4 cellular contexts compared by ENCODE assay signal in the genomic region with DNA sequence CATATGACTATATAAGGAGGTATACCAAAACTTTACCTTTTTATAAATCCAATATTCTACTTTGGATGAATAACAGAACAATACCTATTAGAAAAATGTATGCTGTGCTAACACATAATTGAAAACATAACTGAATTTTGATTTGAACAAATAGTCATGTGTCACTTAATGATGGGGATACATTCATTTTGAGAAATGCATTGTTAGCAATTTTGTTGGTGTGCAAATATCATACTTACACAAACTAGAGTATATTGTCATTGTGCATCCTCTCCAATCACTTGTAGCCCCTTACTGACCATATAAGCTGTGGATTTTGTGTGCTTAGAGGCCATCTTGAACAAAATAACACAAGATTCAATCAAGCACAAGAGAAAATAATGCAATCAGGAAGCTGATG.
TF ChIP-seq lines count a peak whose summit lies in the region.

No MANE protein-coding gene starts in this region.

TF ChIP-seq in A549, 52 proteins besides CTCF, POLR2A, EP300 and RAD21:
- peak; percentile 72 for TF ChIP-seq MAFK (IDR thresholded peaks at IDR 0.05; ENCODE audit: partially characterized antibody)
- TF ChIP-seq MAX (IDR thresholded peaks at IDR 0.05): no peak
- TF ChIP-seq, protein P1, sequence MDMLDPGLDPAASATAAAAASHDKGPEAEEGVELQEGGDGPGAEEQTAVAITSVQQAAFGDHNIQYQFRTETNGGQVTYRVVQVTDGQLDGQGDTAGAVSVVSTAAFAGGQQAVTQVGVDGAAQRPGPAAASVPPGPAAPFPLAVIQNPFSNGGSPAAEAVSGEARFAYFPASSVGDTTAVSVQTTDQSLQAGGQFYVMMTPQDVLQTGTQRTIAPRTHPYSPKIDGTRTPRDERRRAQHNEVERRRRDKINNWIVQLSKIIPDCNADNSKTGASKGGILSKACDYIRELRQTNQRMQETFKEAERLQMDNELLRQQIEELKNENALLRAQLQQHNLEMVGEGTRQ (IDR thresholded peaks at IDR 0.05): no peak
- TF ChIP-seq HOXB5 (CRISPR knock-in tag; IDR thresholded peaks at IDR 0.05): no peak
- TF ChIP-seq RFX5 (IDR thresholded peaks at IDR 0.05): no peak
- no peak for TF ChIP-seq TP53 (CRISPR knock-in tag; IDR thresholded peaks at IDR 0.05)
- TF ChIP-seq, protein P2, sequence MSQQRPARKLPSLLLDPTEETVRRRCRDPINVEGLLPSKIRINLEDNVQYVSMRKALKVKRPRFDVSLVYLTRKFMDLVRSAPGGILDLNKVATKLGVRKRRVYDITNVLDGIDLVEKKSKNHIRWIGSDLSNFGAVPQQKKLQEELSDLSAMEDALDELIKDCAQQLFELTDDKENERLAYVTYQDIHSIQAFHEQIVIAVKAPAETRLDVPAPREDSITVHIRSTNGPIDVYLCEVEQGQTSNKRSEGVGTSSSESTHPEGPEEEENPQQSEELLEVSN (IDR thresholded peaks at IDR 0.05; ENCODE audit: borderline replicate concordance, low read depth): no peak

TF ChIP-seq in IMR-90, 13 proteins besides CTCF, POLR2A, EP300 and RAD21:
- peak; percentile 53 for TF ChIP-seq MAFK (IDR thresholded peaks at IDR 0.05; ENCODE audit: low read depth, low read length)
- TF ChIP-seq NFE2L2 (IDR thresholded peaks at IDR 0.05; ENCODE audit: low read depth, low read length): no peak
- TF ChIP-seq SMC3 (IDR thresholded peaks at IDR 0.05; ENCODE audit: low read depth, low read length): no peak
- no peak for TF ChIP-seq ELK1 (IDR thresholded peaks at IDR 0.05; ENCODE audit: borderline replicate concordance, low read depth, low read length)

TF ChIP-seq in K562, 482 proteins besides CTCF, POLR2A, EP300 and RAD21:
- no peak for TF ChIP-seq ZNF184 (CRISPR knock-in tag; IDR thresholded peaks at IDR 0.05)
- no peak for TF ChIP-seq BMI1 (IDR thresholded peaks at IDR 0.05; ENCODE audit: low read length)
- peak; percentile 45 for TF ChIP-seq ZNF316 (IDR thresholded peaks at IDR 0.05)
- 0 out of 2 replicates have a peak, but pooled peaks have one; percentile 20 for TF ChIP-seq MAFG (tag; conservative IDR thresholded peaks at IDR 0.05)
- TF ChIP-seq CREB1 (IDR thresholded peaks at IDR 0.05): no peak
- no peak for TF ChIP-seq CREB1 (CRISPR knock-in tag; IDR thresholded peaks at IDR 0.05)
- 0 out of 2 replicates have a peak, but pooled peaks have one; percentile 15 for TF ChIP-seq C11orf30 (IDR thresholded peaks at IDR 0.05; ENCODE audit: low read depth)
- TF ChIP-seq, protein P3, sequence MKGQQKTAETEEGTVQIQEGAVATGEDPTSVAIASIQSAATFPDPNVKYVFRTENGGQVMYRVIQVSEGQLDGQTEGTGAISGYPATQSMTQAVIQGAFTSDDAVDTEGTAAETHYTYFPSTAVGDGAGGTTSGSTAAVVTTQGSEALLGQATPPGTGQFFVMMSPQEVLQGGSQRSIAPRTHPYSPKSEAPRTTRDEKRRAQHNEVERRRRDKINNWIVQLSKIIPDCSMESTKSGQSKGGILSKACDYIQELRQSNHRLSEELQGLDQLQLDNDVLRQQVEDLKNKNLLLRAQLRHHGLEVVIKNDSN (CRISPR knock-in tag; IDR thresholded peaks at IDR 0.05): no peak

TF ChIP-seq in GM23338, 12 proteins besides CTCF, POLR2A, EP300 and RAD21:
- TF ChIP-seq POLR2AphosphoS5 (IDR thresholded peaks at IDR 0.05; ENCODE audit: low read depth) (no peak), CREB1 (CRISPR knock-in tag; IDR thresholded peaks at IDR 0.05; ENCODE audit: low read depth) (no peak), ZNF331 (CRISPR knock-in tag; IDR thresholded peaks at IDR 0.05; ENCODE audit: low read depth) (no peak), ZNF114 (CRISPR knock-in tag; IDR thresholded peaks at IDR 0.05) (no peak), EZH2 (IDR thresholded peaks at IDR 0.05; ENCODE audit: low read depth, unreplicated experiment) (no peak), EZH2phosphoT487 (IDR thresholded peaks at IDR 0.05; ENCODE audit: unreplicated experiment) (no peak), JUNB (IDR thresholded peaks at IDR 0.05; ENCODE audit: unreplicated experiment) (no peak), NANOG (IDR thresholded peaks at IDR 0.05; ENCODE audit: borderline replicate concordance) (no peak), STAT1 (IDR thresholded peaks at IDR 0.05; ENCODE audit: unreplicated experiment) (no peak), REST (IDR thresholded peaks at IDR 0.05; ENCODE audit: unreplicated experiment) (no peak)
- TF ChIP-seq, protein P4, sequence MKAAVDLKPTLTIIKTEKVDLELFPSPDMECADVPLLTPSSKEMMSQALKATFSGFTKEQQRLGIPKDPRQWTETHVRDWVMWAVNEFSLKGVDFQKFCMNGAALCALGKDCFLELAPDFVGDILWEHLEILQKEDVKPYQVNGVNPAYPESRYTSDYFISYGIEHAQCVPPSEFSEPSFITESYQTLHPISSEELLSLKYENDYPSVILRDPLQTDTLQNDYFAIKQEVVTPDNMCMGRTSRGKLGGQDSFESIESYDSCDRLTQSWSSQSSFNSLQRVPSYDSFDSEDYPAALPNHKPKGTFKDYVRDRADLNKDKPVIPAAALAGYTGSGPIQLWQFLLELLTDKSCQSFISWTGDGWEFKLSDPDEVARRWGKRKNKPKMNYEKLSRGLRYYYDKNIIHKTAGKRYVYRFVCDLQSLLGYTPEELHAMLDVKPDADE (IDR thresholded peaks at IDR 0.05): no peak
- TF ChIP-seq, protein P5, sequence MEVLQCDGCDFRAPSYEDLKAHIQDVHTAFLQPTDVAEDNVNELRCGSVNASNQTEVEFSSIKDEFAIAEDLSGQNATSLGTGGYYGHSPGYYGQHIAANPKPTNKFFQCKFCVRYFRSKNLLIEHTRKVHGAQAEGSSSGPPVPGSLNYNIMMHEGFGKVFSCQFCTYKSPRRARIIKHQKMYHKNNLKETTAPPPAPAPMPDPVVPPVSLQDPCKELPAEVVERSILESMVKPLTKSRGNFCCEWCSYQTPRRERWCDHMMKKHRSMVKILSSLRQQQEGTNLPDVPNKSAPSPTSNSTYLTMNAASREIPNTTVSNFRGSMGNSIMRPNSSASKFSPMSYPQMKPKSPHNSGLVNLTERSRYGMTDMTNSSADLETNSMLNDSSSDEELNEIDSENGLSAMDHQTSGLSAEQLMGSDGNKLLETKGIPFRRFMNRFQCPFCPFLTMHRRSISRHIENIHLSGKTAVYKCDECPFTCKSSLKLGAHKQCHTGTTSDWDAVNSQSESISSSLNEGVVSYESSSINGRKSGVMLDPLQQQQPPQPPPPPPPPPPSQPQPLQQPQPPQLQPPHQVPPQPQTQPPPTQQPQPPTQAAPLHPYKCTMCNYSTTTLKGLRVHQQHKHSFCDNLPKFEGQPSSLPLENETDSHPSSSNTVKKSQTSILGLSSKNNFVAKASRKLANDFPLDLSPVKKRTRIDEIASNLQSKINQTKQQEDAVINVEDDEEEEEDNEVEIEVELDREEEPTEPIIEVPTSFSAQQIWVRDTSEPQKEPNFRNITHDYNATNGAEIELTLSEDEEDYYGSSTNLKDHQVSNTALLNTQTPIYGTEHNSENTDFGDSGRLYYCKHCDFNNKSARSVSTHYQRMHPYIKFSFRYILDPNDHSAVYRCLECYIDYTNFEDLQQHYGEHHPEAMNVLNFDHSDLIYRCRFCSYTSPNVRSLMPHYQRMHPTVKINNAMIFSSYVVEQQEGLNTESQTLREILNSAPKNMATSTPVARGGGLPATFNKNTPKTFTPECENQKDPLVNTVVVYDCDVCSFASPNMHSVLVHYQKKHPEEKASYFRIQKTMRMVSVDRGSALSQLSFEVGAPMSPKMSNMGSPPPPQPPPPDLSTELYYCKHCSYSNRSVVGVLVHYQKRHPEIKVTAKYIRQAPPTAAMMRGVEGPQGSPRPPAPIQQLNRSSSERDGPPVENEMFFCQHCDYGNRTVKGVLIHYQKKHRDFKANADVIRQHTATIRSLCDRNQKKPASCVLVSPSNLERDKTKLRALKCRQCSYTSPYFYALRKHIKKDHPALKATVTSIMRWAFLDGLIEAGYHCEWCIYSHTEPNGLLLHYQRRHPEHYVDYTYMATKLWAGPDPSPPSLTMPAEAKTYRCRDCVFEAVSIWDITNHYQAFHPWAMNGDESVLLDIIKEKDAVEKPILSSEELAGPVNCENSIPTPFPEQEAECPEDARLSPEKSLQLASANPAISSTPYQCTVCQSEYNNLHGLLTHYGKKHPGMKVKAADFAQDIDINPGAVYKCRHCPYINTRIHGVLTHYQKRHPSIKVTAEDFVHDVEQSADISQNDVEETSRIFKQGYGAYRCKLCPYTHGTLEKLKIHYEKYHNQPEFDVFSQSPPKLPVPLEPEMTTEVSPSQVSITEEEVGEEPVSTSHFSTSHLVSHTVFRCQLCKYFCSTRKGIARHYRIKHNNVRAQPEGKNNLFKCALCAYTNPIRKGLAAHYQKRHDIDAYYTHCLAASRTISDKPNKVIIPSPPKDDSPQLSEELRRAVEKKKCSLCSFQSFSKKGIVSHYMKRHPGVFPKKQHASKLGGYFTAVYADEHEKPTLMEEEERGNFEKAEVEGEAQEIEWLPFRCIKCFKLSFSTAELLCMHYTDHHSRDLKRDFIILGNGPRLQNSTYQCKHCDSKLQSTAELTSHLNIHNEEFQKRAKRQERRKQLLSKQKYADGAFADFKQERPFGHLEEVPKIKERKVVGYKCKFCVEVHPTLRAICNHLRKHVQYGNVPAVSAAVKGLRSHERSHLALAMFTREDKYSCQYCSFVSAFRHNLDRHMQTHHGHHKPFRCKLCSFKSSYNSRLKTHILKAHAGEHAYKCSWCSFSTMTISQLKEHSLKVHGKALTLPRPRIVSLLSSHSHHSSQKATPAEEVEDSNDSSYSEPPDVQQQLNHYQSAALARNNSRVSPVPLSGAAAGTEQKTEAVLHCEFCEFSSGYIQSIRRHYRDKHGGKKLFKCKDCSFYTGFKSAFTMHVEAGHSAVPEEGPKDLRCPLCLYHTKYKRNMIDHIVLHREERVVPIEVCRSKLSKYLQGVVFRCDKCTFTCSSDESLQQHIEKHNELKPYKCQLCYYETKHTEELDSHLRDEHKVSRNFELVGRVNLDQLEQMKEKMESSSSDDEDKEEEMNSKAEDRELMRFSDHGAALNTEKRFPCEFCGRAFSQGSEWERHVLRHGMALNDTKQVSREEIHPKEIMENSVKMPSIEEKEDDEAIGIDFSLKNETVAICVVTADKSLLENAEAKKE (CRISPR knock-in tag; IDR thresholded peaks at IDR 0.05): no peak
